In genomic region chr9:36728651-36729520, GRCh38 we compare ENCODE assay signal across 8 cellular contexts.
DNase-seq lines count a peak whose midpoint lies in the region; ATAC-seq and TF ChIP-seq lines count a peak whose summit lies in the region.

No MANE protein-coding gene starts in this region.

- intact Hi-C loops in colonic mucosa (cut with DNase I): loop anchor here (5.0 kb wide), 1 partner anchor 97 kb away; no protein-coding TSS in a partner anchor

- no peak for ATAC-seq in GM18505 (IDR thresholded peaks at IDR 0.05; ENCODE audit: unreplicated experiment)

- H3K36me3 ChIP-seq in colonic mucosa: no peaks in the 10 kb centered on the region

- H3K4me3 ChIP-seq in colonic mucosa: no peak overlapping the region

- no peak overlapping the region for H3K27ac ChIP-seq in colonic mucosa

- in situ Hi-C loops in Caki2 (cut with HindIII; ENCODE audit: low pct_unique_long_range_greater_than_20kb, low sequenced_read_pairs): no loop called here

- H3K9ac ChIP-seq in colonic mucosa (ENCODE audit: low read depth in 2 of 2, low read length in 2 of 2): no peak overlapping the region

- no peak for TF ChIP-seq POLR2A in GM18505 (IDR thresholded peaks at IDR 0.05; ENCODE audit: borderline replicate concordance, extremely low read depth, insufficient read depth, insufficient read length)

- no peaks in the 10 kb centered on the region for H3K9me3 ChIP-seq in colonic mucosa

- DNase-seq in Caki2 (ENCODE audit: low read depth) (peak; percentile 26), HCEC 1CT (peak; percentile 38), NCI-H2196 (lab: John Stamatoyannopoulos, UW; ENCODE audit: unreplicated experiment) (peak; percentile 63), colonic mucosa (peak; percentile 80), medulla oblongata (ENCODE audit: extremely low spot score) (peak; percentile 72)
- peak; percentile 21 for DNase-seq in activated CD4-positive, alpha-beta T cell treated with anti-CD3 and anti-CD28 coated beads for 1 hour
- peak; percentile 64 to 65 for DNase-seq in stimulated activated CD8-positive, alpha-beta memory T cell treated with anti-CD3 and anti-CD28 coated beads, Interleukin-2, amount 100 ng/mL, for 48 hours (ENCODE audit: low read depth in 2 of 2)

- H3K27me3 ChIP-seq in colonic mucosa: no peaks in the 10 kb centered on the region

- TF ChIP-seq CTCF in colonic mucosa (IDR thresholded peaks at IDR 0.05): peak; percentile 75

- no peaks in the 10 kb centered on the region for H3K4me1 ChIP-seq in colonic mucosa

Comparison
In these comparisons a context has a peak if more than half of its experiments do, and no peak if none do; other contexts are left out.
1. DNase-seq: peak in every context shown above with its lines; median percentile 80 in colonic mucosa; 72 in medulla oblongata; 64 in stimulated activated CD8-positive, alpha-beta memory T cell treated with anti-CD3 and anti-CD28 coated beads, Interleukin-2, amount 100 ng/mL, for 48 hours; 63 in NCI-H2196; 38 in HCEC 1CT; 26 in Caki2; 21 in activated CD4-positive, alpha-beta T cell treated with anti-CD3 and anti-CD28 coated beads for 1 hour.